In the genomic region with DNA sequence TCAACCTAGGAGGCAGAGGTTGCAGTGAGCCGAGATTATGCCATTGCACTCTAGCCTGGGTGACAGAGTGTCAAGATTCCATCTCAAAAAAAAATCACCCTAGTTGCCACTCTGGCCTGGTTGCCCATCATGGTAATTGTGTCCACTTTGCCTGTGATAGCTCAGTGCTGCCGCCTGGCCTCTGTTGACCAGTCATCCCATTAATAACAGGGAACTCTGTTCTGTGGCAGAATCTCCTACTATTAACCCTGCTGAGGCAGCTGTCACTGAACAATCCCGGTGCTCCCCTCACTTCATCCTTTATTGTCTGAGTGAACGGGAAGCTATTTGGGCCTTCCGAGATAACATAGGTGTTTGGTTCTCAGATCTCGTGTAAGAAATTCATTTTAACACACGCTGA, we compare ENCODE assay signal across 16 cellular contexts. TPM values are rescaled to one million over a fixed set of nuclear protein-coding genes. Genes with fewer than 3 reads are reported as not detected.
DNase-seq lines count a peak whose midpoint lies in the region; ATAC-seq and TF ChIP-seq lines count a peak whose summit lies in the region.
"Had no signal": no experiment of that assay in that cellular context is flagged by ENCODE, and none has a peak within 500 bp of the region (broad histone marks: within the 10 kb centered on the region; RNA-seq: fewer than 3 reads in every experiment).

No MANE protein-coding gene starts in this region.

- no peaks in the 10 kb centered on the region for H3K79me2 ChIP-seq in HCT116 (ENCODE audit: insufficient read depth, low read length)

- H4K20me1 ChIP-seq in HCT116 (ENCODE audit: insufficient read depth): no peaks in the 10 kb centered on the region

- TF ChIP-seq CTCF in HCT116 (IDR thresholded peaks at IDR 0.05 in 2 of 3, conservative IDR thresholded peaks at IDR 0.05 in 1 of 3; ENCODE audit: borderline replicate concordance in 1 of 3, insufficient read depth in 1 of 3, low read depth in 2 of 3, low read length in 2 of 3) (no peak), RWPE1 (conservative IDR thresholded peaks at IDR 0.05; ENCODE audit: low read depth) (no peak), dorsolateral prefrontal cortex (IDR thresholded peaks at IDR 0.05 in 54 of 56, conservative IDR thresholded peaks at IDR 0.05 in 2 of 56; ENCODE audit: low read depth in 1 of 56, partially characterized antibody in 56 of 56) (peak in 29 of 56 donors; percentile 10 to 53 (median 29)), sigmoid colon (IDR thresholded peaks at IDR 0.05) (no peak)

- H3K4me3 ChIP-seq in HCT116 (replicated peaks in 1 of 2; ENCODE audit: low read depth in 1 of 2, low read length in 2 of 2): no peak overlapping the region
- H3K4me3 ChIP-seq in dorsolateral prefrontal cortex: no peak overlapping the region
- H3K4me3 ChIP-seq in sigmoid colon: no peak overlapping the region
- H3K4me3 ChIP-seq: SJSA1 had no signal

- no peak overlapping the region for H3K27ac ChIP-seq in HCT116 (ENCODE audit: low read depth, low read length)
- peak overlapping the region; percentile 10 for H3K27ac ChIP-seq in RWPE1
- H3K27ac ChIP-seq in dorsolateral prefrontal cortex: peak overlapping the region in 37 of 59 donors; percentile 3 to 76 (median 47)
- peak overlapping the region in 3 of 4 donors; percentile 83 to 87 (median 84) for H3K27ac ChIP-seq in sigmoid colon
- H3K27ac ChIP-seq: KMS-11, SJSA1 had no signal

- ATAC-seq in HCT116: peak; percentile 47; the same call in 1 of the 2 replicates
- no peak for ATAC-seq in GM19328 (IDR thresholded peaks at IDR 0.05; ENCODE audit: unreplicated experiment)
- ATAC-seq in HG02610 (IDR thresholded peaks at IDR 0.05; ENCODE audit: unreplicated experiment): no peak
- ATAC-seq: CD8-positive, alpha-beta T cell had no signal

- no peak overlapping the region for H3K4me2 ChIP-seq in HCT116 (ENCODE audit: low read length)
- H3K4me2 ChIP-seq: KMS-11 had no signal

- no peak for TF ChIP-seq RAD21 in HCT116 (IDR thresholded peaks at IDR 0.05; ENCODE audit: low read depth)

- CTCF ChIA-PET in HCT116 (lab: Charles Lee) (no interaction called here), RWPE1 (lab: Yijun Ruan, JAX) (interaction anchor here (0.6 kb wide), 1 partner anchor 285 kb away, joined by 3 read pairs; no protein-coding TSS in a partner anchor)

- H3K4me1 ChIP-seq in HCT116 (ENCODE audit: control insufficient read depth in 1 of 2, insufficient read depth in 2 of 2, low read length in 2 of 2) (no peaks in the 10 kb centered on the region), sigmoid colon (peaks cover 0 to 24% (median 17%) of the 10 kb centered on the region in 4 donors)
- H3K4me1 ChIP-seq: SJSA1 had no signal

- intact Hi-C loops in HCT116 (cut with micrococcal nuclease): no loop called here
- intact Hi-C loops in dorsolateral prefrontal cortex (cut with DNase I): no loop called here
- intact Hi-C loops in sigmoid colon (cut with DNase I): loop anchor here (2.0 kb wide), 1 partner anchor 14 kb away; a partner anchor contains a TSS

- H2AFZ ChIP-seq in HCT116 (ENCODE audit: low read depth, low read length, poor library complexity, severe bottlenecking): no peak overlapping the region

- no peak for TF ChIP-seq EP300 in sigmoid colon (IDR thresholded peaks at IDR 0.05)

- H3K27me3 ChIP-seq in HCT116 (ENCODE audit: insufficient read depth, low read length) (no peaks in the 10 kb centered on the region), dorsolateral prefrontal cortex (no peaks in the 10 kb centered on the region), sigmoid colon (no peaks in the 10 kb centered on the region)
- H3K27me3 ChIP-seq: SJSA1 had no signal

- no peaks in the 10 kb centered on the region for H3K9me2 ChIP-seq in HCT116 (ENCODE audit: insufficient read depth)

- BruUV-seq in HCT116 (replicated peaks; lab: Mats Ljungman, UMichigan): no TSS peak

- peaks cover 18% of the 10 kb centered on the region in 2 experiments; a peak in 3 of 4 replicates for H3K9me3 ChIP-seq in HCT116 (ENCODE audit: control insufficient read depth in 1 of 2, insufficient read depth in 1 of 2, low read depth in 1 of 2, low read length in 2 of 2)
- peaks cover 4 to 20% (median 12%) of the 10 kb centered on the region in 4 donors for H3K9me3 ChIP-seq in sigmoid colon

- RAD21 ChIA-PET in HCT116 (lab: Charles Lee; ENCODE audit: low non-redundant PET in 1 of 2, low total read pairs in 2 of 2, uncharacterized antibody in 2 of 2, unreplicated experiment in 2 of 2): no interaction called here

- 93% methylated on average over 7 of the region's 7 CpGs for WGBS in sigmoid colon, 2 donors

- H3K9ac ChIP-seq in HCT116 (ENCODE audit: low read length): no peak overlapping the region
- H3K9ac ChIP-seq: KMS-11 had no signal

- TF ChIP-seq POLR2A in HCT116 (IDR thresholded peaks at IDR 0.05; ENCODE audit: borderline replicate concordance, extremely low read depth, insufficient read depth, insufficient read length) (no peak), sigmoid colon (IDR thresholded peaks at IDR 0.05) (no peak)

- DNase-seq in HCT116 (ENCODE audit: low read depth, low spot score) (no peak), RWPE1 (ENCODE audit: low spot score) (no peak), dorsolateral prefrontal cortex (peak in 2 of 10 donors; percentile 22 to 57), sigmoid colon (peak; percentile 36), cerebellum (ENCODE audit: low spot score) (no peak)
- DNase-seq: CD8-positive, alpha-beta T cell; DMS79 treated with DMSO at 0.1 percent for 48 hours; GDM1; NCI-H1092 treated with DMSO at 0.1 percent for 48 hours; NCI-H187; NCI-H510A; RPMI8226 had no signal

- POLR2A ChIA-PET in HCT116 (lab: Charles Lee): interaction anchor here (1.1 kb wide), 1 partner anchor 14 kb away, joined by 4 read pairs; no protein-coding TSS in a partner anchor
- POLR2A ChIA-PET in RWPE1 (lab: Yijun Ruan, JAX; ENCODE audit: low non-redundant PET): no interaction called here

- H3K36me3 ChIP-seq in HCT116 (ENCODE audit: control insufficient read depth in 1 of 2, insufficient read depth in 2 of 2, low read length in 2 of 2): peaks cover 24 to 30% of the 10 kb centered on the region in 2 experiments
- H3K36me3 ChIP-seq in sigmoid colon: peaks cover 27 to 59% (median 31%) of the 10 kb centered on the region in 4 donors

TF ChIP-seq in HCT116, 20 proteins besides CTCF, POLR2A, EP300 and RAD21 (continues in another document):
- TF ChIP-seq TCF7L2 (IDR thresholded peaks at IDR 0.05; ENCODE audit: borderline replicate concordance, extremely low read depth, insufficient read depth, insufficient read length) (no peak), SIN3A (IDR thresholded peaks at IDR 0.05; ENCODE audit: low read depth) (no peak), JUND (IDR thresholded peaks at IDR 0.05) (no peak), EGR1 (IDR thresholded peaks at IDR 0.05; ENCODE audit: low read depth) (no peak), CBX3 (IDR thresholded peaks at IDR 0.05; ENCODE audit: low read depth) (no peak), ZNF274 (IDR thresholded peaks at IDR 0.05; ENCODE audit: low read depth, low read length) (no peak)
- TF ChIP-seq, protein P1, sequence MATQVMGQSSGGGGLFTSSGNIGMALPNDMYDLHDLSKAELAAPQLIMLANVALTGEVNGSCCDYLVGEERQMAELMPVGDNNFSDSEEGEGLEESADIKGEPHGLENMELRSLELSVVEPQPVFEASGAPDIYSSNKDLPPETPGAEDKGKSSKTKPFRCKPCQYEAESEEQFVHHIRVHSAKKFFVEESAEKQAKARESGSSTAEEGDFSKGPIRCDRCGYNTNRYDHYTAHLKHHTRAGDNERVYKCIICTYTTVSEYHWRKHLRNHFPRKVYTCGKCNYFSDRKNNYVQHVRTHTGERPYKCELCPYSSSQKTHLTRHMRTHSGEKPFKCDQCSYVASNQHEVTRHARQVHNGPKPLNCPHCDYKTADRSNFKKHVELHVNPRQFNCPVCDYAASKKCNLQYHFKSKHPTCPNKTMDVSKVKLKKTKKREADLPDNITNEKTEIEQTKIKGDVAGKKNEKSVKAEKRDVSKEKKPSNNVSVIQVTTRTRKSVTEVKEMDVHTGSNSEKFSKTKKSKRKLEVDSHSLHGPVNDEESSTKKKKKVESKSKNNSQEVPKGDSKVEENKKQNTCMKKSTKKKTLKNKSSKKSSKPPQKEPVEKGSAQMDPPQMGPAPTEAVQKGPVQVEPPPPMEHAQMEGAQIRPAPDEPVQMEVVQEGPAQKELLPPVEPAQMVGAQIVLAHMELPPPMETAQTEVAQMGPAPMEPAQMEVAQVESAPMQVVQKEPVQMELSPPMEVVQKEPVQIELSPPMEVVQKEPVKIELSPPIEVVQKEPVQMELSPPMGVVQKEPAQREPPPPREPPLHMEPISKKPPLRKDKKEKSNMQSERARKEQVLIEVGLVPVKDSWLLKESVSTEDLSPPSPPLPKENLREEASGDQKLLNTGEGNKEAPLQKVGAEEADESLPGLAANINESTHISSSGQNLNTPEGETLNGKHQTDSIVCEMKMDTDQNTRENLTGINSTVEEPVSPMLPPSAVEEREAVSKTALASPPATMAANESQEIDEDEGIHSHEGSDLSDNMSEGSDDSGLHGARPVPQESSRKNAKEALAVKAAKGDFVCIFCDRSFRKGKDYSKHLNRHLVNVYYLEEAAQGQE (IDR thresholded peaks at IDR 0.05; ENCODE audit: low read depth): no peak

RNA-seq across cellular contexts. Expression of a gene that starts 14.6 kb away (rescaled TPM):
- total RNA-seq in HCT116 (2021; ENCODE audit: unreplicated experiment): 28.2 TPM
- 14.5 and 16.0 TPM in 2 replicates for polyA plus RNA-seq in HCT116 (2012)
- 10 to 100 TPM; 17.5 to 42.7 (median 26.8) TPM for total RNA-seq in dorsolateral prefrontal cortex
- 10 to 100 TPM; 17.9 to 28.0 (median 22.6) TPM for total RNA-seq in sigmoid colon
- polyA plus RNA-seq in sigmoid colon: 10 to 100 TPM; 17.1 to 19.2 (median 18.8) TPM
- 49.7 TPM for total RNA-seq in cerebellum

RNA-seq across cellular contexts. Expression of a gene that starts 17.4 kb away (rescaled TPM):
- 10.3 TPM for total RNA-seq in HCT116 (2021; ENCODE audit: unreplicated experiment)
- 6.4 and 8.6 TPM in 2 replicates for polyA plus RNA-seq in HCT116 (2012)
- total RNA-seq in dorsolateral prefrontal cortex: 10 to 100 TPM in 107 of 120 experiments, 1 to 10 TPM in 13; 8.2 to 18.7 (median 13.4) TPM
- 10 to 100 TPM; 14.7 to 21.8 (median 17.4) TPM for total RNA-seq in sigmoid colon
- 1 to 10 TPM; 4.2 to 4.3 (median 4.2) TPM for polyA plus RNA-seq in sigmoid colon
- total RNA-seq in cerebellum: 10.2 TPM

RNA-seq across cellular contexts. Expression of a gene that starts 21.8 kb away (rescaled TPM):
- total RNA-seq in HCT116 (2021; ENCODE audit: unreplicated experiment): 126 TPM
- 136 and 154 TPM in 2 replicates for polyA plus RNA-seq in HCT116 (2012)
- total RNA-seq in dorsolateral prefrontal cortex: 100 to 1,000 TPM in 100 of 120 experiments, 10 to 100 TPM in 20; 82.0 to 137 (median 116) TPM
- 10 to 100 TPM; 58.4 to 87.4 (median 68.4) TPM for total RNA-seq in sigmoid colon
- polyA plus RNA-seq in sigmoid colon: 10 to 100 TPM; 80.2 to 91.3 (median 87.1) TPM
- total RNA-seq in cerebellum: 28.8 TPM

RNA-seq across cellular contexts. Expression of a gene that starts 34.2 kb away (rescaled TPM):
- total RNA-seq in HCT116 (2021; ENCODE audit: unreplicated experiment) (387 TPM), dorsolateral prefrontal cortex (10 to 100 TPM; 19.4 to 81.4 (median 38.0) TPM), sigmoid colon (10 to 100 TPM; 30.7 to 43.6 (median 37.4) TPM), cerebellum (57.2 TPM)
- polyA plus RNA-seq in HCT116 (2012): 273 and 296 TPM in 2 replicates
- polyA plus RNA-seq in sigmoid colon: 10 to 100 TPM; 29.6 to 99.3 (median 32.4) TPM

RNA-seq across cellular contexts. Expression of a gene that starts 34.5 kb away (rescaled TPM):
- total RNA-seq in HCT116 (2021; ENCODE audit: unreplicated experiment) (20.0 TPM), dorsolateral prefrontal cortex (10 to 100 TPM; 11.3 to 28.4 (median 19.5) TPM), sigmoid colon (10 to 100 TPM; 18.1 to 26.6 (median 20.8) TPM), cerebellum (15.6 TPM)
- 11.9 and 13.8 TPM in 2 replicates for polyA plus RNA-seq in HCT116 (2012)
- 10 to 100 TPM; 14.6 to 17.3 (median 16.2) TPM for polyA plus RNA-seq in sigmoid colon

Comparison
In these comparisons a context has a peak if more than half of its experiments do, and no peak if none do; other contexts are left out.
1. CTCF ChIP-seq: peak in dorsolateral prefrontal cortex (29 of 56); none in HCT116 (0 of 3), RWPE1 (single experiment) and sigmoid colon (0 of 4).